8 cellular contexts compared by ENCODE assay signal in the genomic region with DNA sequence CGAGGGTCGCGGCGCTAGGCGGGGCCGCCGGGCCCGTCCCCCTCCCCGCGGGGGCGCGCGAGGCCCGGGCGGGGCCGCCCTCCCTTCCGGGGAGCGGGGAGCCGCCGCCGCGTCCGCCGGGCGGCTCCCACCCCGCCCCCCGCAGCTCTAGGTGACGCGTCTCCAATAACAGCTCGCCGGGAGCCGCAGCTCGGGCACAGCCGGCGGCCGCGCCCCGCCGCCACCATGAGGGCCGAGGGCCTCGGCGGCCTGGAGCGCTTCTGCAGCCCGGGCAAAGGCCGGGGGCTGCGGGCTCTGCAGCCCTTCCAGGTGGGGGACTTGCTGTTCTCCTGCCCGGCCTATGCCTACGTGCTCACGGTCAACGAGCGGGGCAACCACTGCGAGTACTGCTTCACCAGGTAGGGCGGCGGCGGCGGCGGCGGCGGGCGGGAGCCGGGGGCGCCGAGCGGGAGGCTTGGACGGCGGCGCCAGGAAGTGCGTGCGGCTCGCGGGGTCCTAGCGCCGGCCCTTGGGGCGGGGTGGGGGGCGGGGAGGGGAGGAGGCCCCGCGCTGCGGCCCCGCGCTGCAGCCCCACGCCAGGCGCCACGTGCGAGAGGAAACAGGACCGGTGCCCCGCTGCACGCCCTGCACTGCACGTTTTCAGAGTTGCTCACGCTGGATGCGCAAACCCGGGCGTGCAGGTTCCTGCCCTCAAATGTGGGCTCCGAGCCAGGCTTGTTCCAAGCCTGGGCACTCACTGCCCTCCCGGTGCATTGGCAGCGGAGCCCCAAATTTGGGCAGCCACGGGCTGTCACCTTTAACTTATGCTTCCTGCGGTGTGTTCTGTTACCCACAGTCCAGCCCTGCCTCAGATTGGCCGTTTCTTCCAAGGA. TPM values are rescaled to one million over a fixed set of nuclear protein-coding genes. Genes with fewer than 3 reads are reported as not detected.
A peak's percentile ranks its signal among the peaks of the same experiment; 100 is the strongest.
DNase-seq lines count a peak whose midpoint lies in the region; ATAC-seq and TF ChIP-seq lines count a peak whose summit lies in the region.

A gene with protein sequence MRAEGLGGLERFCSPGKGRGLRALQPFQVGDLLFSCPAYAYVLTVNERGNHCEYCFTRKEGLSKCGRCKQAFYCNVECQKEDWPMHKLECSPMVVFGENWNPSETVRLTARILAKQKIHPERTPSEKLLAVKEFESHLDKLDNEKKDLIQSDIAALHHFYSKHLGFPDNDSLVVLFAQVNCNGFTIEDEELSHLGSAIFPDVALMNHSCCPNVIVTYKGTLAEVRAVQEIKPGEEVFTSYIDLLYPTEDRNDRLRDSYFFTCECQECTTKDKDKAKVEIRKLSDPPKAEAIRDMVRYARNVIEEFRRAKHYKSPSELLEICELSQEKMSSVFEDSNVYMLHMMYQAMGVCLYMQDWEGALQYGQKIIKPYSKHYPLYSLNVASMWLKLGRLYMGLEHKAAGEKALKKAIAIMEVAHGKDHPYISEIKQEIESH (plus strand): TSS at position 130 of the 872 bp plus-strand sequence. CDS start 96 bp downstream, at position 226.

- peak in 1 of 3 donors; percentile 14 for TF ChIP-seq CTCF in lower leg skin (IDR thresholded peaks at IDR 0.05)

- intact Hi-C loops in lower leg skin (cut with DNase I; ENCODE audit: low total_unique reads): no loop called here

- H3K4me3 ChIP-seq in lower leg skin (ENCODE audit: low read depth, poor library complexity, severe bottlenecking): peak within 1 kb of the TSS; percentile 95

- 0 to 1% methylated on average over 36 to 39 of the region's 98 CpGs for WGBS in lower leg skin, 2 donors

- peak; percentile 53 for ATAC-seq in GM18870 (IDR thresholded peaks at IDR 0.05; ENCODE audit: unreplicated experiment)
- peak; percentile 63 for ATAC-seq in HG03108 (IDR thresholded peaks at IDR 0.05; ENCODE audit: unreplicated experiment)

- no peak for TF ChIP-seq POLR2A in lower leg skin (IDR thresholded peaks at IDR 0.05)

- peak; percentile 88 for DNase-seq in AG20443 (ENCODE audit: low spot score)
- peak; percentile 65 for DNase-seq in NCI-H510A (lab: John Stamatoyannopoulos, UW)
- peak; percentile 41 to 45 for DNase-seq in activated CD4-positive, alpha-beta T cell treated with anti-CD3 and anti-CD28 coated beads, Interleukin-2, amount 50 U/mL, for 24 hours (ENCODE audit: low read depth in 1 of 2, low spot score in 1 of 2)
- peak; percentile 70 for DNase-seq in dermis blood vessel endothelial cell
- DNase-seq in lower leg skin (ENCODE audit: low spot score in 2 of 2): peak; percentile 43 to 92
- peak; percentile 51 to 68 for DNase-seq in stimulated activated CD4-positive, alpha-beta T cell treated with anti-CD3 and anti-CD28 coated beads, Interleukin-4, amount 100 ng/mL, for 4 hours

RNA-seq across cellular contexts. Expression of the gene that starts here (rescaled TPM):
- 160 and 174 TPM in 2 replicates for total RNA-seq in dermis blood vessel endothelial cell
- 10 to 100 TPM; 17.1 to 30.0 (median 26.2) TPM for total RNA-seq in lower leg skin

Comparison
In these comparisons a context has a peak if more than half of its experiments do, and no peak if none do; other contexts are left out.
1. Peak in every context shown above with its lines: DNase-seq, ATAC-seq and H3K4me3 ChIP-seq.